18 cellular contexts compared by ENCODE assay signal in the genomic region with DNA sequence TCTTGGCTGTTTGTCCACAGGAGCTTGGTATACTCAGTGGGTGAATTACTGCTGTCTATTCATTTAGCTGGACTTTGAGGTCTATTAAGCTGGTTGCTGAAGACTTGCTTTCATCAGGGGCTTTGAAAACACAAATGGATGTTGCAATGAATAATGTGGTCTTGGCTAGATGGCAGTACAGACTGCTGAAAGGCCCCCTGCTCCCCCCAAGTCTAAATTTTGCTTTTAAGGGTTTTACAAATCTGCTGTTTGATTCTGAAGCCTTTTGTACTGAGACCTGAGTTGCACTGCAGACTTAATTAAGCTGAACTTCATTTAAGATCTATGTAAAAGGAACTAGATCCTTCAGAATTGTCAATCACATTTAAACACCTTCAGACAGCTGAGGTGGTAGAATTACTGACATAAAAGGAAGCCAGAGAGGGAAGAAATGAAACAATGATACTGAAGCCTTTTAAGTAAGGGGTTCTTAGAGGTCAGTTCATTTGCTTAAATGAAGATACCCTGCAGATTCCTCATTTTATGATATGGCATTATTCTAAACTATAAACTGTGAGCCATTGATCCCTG. TPM values are rescaled to one million over a fixed set of nuclear protein-coding genes. Genes with fewer than 3 reads are reported as not detected.
DNase-seq lines count a peak whose midpoint lies in the region; ATAC-seq, FAIRE-seq and TF ChIP-seq lines count a peak whose summit lies in the region.
"Had no signal": no experiment of that assay in that cellular context is flagged by ENCODE, and none has a peak within 500 bp of the region (broad histone marks: within the 10 kb centered on the region; RNA-seq: fewer than 3 reads in every experiment).

No MANE protein-coding gene starts in this region.

- H3K4me1 ChIP-seq in endodermal cell (ENCODE audit: control insufficient read depth, insufficient read depth, low read length): no peaks in the 10 kb centered on the region
- H3K4me1 ChIP-seq in kidney (ENCODE audit: control insufficient read depth in 1 of 2, insufficient read depth in 1 of 2, low read depth in 1 of 2, low read length in 2 of 2): no peaks in the 10 kb centered on the region

- no peaks in the 10 kb centered on the region for H3K9me3 ChIP-seq in endodermal cell (ENCODE audit: control insufficient read depth, low read length)
- H3K9me3 ChIP-seq in kidney (ENCODE audit: control insufficient read depth in 1 of 2, low read length in 2 of 2): no peaks in the 10 kb centered on the region
- H3K9me3 ChIP-seq: mucosa of descending colon, ovary had no signal

- intact Hi-C loops in kidney (cut with DNase I): no loop called here

- H3K27me3 ChIP-seq in endodermal cell (ENCODE audit: control insufficient read depth, insufficient read depth, low read length, poor library complexity, severe bottlenecking): peaks cover 29% of the 10 kb centered on the region
- H3K27me3 ChIP-seq: ovary had no signal

- TF ChIP-seq CTCF in endodermal cell (conservative IDR thresholded peaks at IDR 0.05) (peak; percentile 36), retinal pigment epithelial cell (conservative IDR thresholded peaks at IDR 0.05; ENCODE audit: low read depth, low read length) (peak; percentile 6), kidney (IDR thresholded peaks at IDR 0.05; ENCODE audit: borderline replicate concordance, extremely low read depth, insufficient read depth) (no peak)

- H3K27ac ChIP-seq in endodermal cell (ENCODE audit: low read depth, low read length): no peak overlapping the region
- no peak overlapping the region for H3K27ac ChIP-seq in kidney (ENCODE audit: low read depth in 2 of 2, low read length in 2 of 2)
- H3K27ac ChIP-seq: 22Rv1, ovary had no signal

- ATAC-seq in activated T-cell treated with anti-CD3 and anti-CD28 coated beads, Interleukin-2, amount 50 U/mL, for 72 hours (replicated peaks in 1 of 2): no peak
- ATAC-seq: mucosa of descending colon had no signal

- H3K9ac ChIP-seq in endodermal cell (ENCODE audit: extremely low read depth, low read length, poor library complexity, severe bottlenecking): no peak overlapping the region
- no peak overlapping the region for H3K9ac ChIP-seq in kidney (ENCODE audit: low read length in 2 of 2)

- H3K4me1 Mint-ChIP-seq in endodermal cell: peaks cover 11% of the 10 kb centered on the region
- H3K4me1 Mint-ChIP-seq in activated T-cell treated with anti-CD3 and anti-CD28 coated beads, Interleukin-2, amount 50 U/mL, for 72 hours (ENCODE audit: low read depth): peaks cover 13% of the 10 kb centered on the region

- H3K27ac Mint-ChIP-seq in endodermal cell: no peak overlapping the region
- H3K27ac Mint-ChIP-seq in activated T-cell treated with anti-CD3 and anti-CD28 coated beads, Interleukin-2, amount 50 U/mL, for 72 hours: no peak overlapping the region
- H3K27ac Mint-ChIP-seq: activated CD4-positive, alpha-beta T cell treated with anti-CD3 and anti-CD28 coated beads, Interleukin-2, amount 10 ng/mL, durations not matched to agents 24 days and 14 days; activated T-cell treated with anti-CD3 and anti-CD28 coated beads, Interleukin-2, amount 50 U/mL, for 24 hours; CD4-positive, CD25-positive, alpha-beta regulatory T cell had no signal

- FAIRE-seq in kidney (lab: Jason Lieb, UNC): no peak
- FAIRE-seq: GM12892 had no signal

- H3K36me3 Mint-ChIP-seq in endodermal cell (ENCODE audit: low read depth): no peaks in the 10 kb centered on the region
- no peaks in the 10 kb centered on the region for H3K36me3 Mint-ChIP-seq in activated T-cell treated with anti-CD3 and anti-CD28 coated beads, Interleukin-2, amount 50 U/mL, for 72 hours (ENCODE audit: insufficient read depth in 2 of 2)
- H3K36me3 Mint-ChIP-seq: CD4-positive, CD25-positive, alpha-beta regulatory T cell had no signal

- H3K36me3 ChIP-seq in endodermal cell (ENCODE audit: control insufficient read depth, insufficient read depth, low read length) (no peaks in the 10 kb centered on the region), kidney (ENCODE audit: control insufficient read depth in 1 of 2, insufficient read depth in 2 of 2, low read length in 2 of 2) (no peaks in the 10 kb centered on the region)
- H3K36me3 ChIP-seq: ovary had no signal

- H3K27me3 Mint-ChIP-seq in endodermal cell (ENCODE audit: insufficient read depth): peaks cover 37% of the 10 kb centered on the region
- H3K27me3 Mint-ChIP-seq in activated T-cell treated with anti-CD3 and anti-CD28 coated beads, Interleukin-2, amount 50 U/mL, for 72 hours (ENCODE audit: low read depth): peaks cover 55% of the 10 kb centered on the region

- H3K4me3 ChIP-seq in endodermal cell (ENCODE audit: low read length) (no peak overlapping the region), retinal pigment epithelial cell (ENCODE audit: low read length) (peak overlapping the region; percentile 1), kidney (ENCODE audit: low read length in 2 of 2) (no peak overlapping the region)
- H3K4me3 ChIP-seq: mucosa of descending colon, ovary had no signal

- peak; percentile 23 for DNase-seq in DMS 273 (lab: John Stamatoyannopoulos, UW; ENCODE audit: unreplicated experiment)
- DNase-seq in DMS 273 treated with DMSO at 0.1 percent for 48 hours (lab: John Stamatoyannopoulos, UW): no peak
- DNase-seq in NCI-H748 treated with DMSO at 0.1 percent for 48 hours (lab: John Stamatoyannopoulos, UW): peak; percentile 59
- no peak for DNase-seq in endodermal cell
- DNase-seq in retinal pigment epithelial cell (ENCODE audit: low read depth): no peak
- no peak for DNase-seq in activated T-cell treated with anti-CD3 and anti-CD28 coated beads, Interleukin-2, amount 50 U/mL, for 72 hours
- no peak for DNase-seq in kidney
- no peak for DNase-seq in activated effector memory CD4-positive, alpha-beta T cell treated with Interleukin-2 at 50 U/mL for 16 hours
- DNase-seq: activated CD4-positive, alpha-beta T cell treated with anti-CD3 and anti-CD28 coated beads, Interleukin-2, amount 10 ng/mL, durations not matched to agents 24 days and 14 days; activated T-cell treated with anti-CD3 and anti-CD28 coated beads, Interleukin-2, amount 50 U/mL, for 24 hours; CD4-positive, CD25-positive, alpha-beta regulatory T cell; Kasumi-1; mucosa of descending colon; ovary; SIG-M5; stimulated activated CD4-positive, alpha-beta T cell treated with anti-CD3 and anti-CD28 coated beads, Interleukin-12 subunit alpha, Interleukin-12 subunit beta, amount 100 ng/mL, for 4 hours had no signal

- H3K4me3 Mint-ChIP-seq in endodermal cell: no peak overlapping the region
- no peak overlapping the region for H3K4me3 Mint-ChIP-seq in activated T-cell treated with anti-CD3 and anti-CD28 coated beads, Interleukin-2, amount 50 U/mL, for 72 hours
- H3K4me3 Mint-ChIP-seq: activated CD4-positive, alpha-beta T cell treated with anti-CD3 and anti-CD28 coated beads, Interleukin-2, amount 10 ng/mL, durations not matched to agents 24 days and 14 days; activated T-cell treated with anti-CD3 and anti-CD28 coated beads, Interleukin-2, amount 50 U/mL, for 24 hours; CD4-positive, CD25-positive, alpha-beta regulatory T cell had no signal

- no peaks in the 10 kb centered on the region for H3K9me3 Mint-ChIP-seq in endodermal cell
- H3K9me3 Mint-ChIP-seq in activated T-cell treated with anti-CD3 and anti-CD28 coated beads, Interleukin-2, amount 50 U/mL, for 72 hours: no peaks in the 10 kb centered on the region
- H3K9me3 Mint-ChIP-seq: activated CD4-positive, alpha-beta T cell treated with anti-CD3 and anti-CD28 coated beads, Interleukin-2, amount 10 ng/mL, durations not matched to agents 24 days and 14 days; activated T-cell treated with anti-CD3 and anti-CD28 coated beads, Interleukin-2, amount 50 U/mL, for 24 hours had no signal

RNA-seq across cellular contexts. Expression of a gene that starts 37.3 kb away (rescaled TPM):
- under 1 TPM; 0.29 to 0.44 TPM for total RNA-seq in endodermal cell
- 1.1 TPM for polyA plus RNA-seq in endodermal cell (2013, experiment 1 of 2)
- 0.83 TPM for polyA plus RNA-seq in endodermal cell (2013, experiment 2 of 2)
- under 1 TPM; 0.07 to 0.25 TPM for total RNA-seq in activated T-cell treated with anti-CD3 and anti-CD28 coated beads, Interleukin-2, amount 50 U/mL, for 72 hours
- 2.5 TPM for total RNA-seq in kidney
- polyA plus RNA-seq in kidney (ENCODE audit: insufficient read depth, low read depth, low replicate concordance): 0.24 TPM
- total RNA-seq: activated CD4-positive, alpha-beta T cell treated with anti-CD3 and anti-CD28 coated beads, Interleukin-2, amount 10 ng/mL, durations not matched to agents 24 days and 14 days; CD4-positive, CD25-positive, alpha-beta regulatory T cell had no signal

RNA-seq across cellular contexts. Expression of a gene that starts 37.5 kb away (rescaled TPM):
- 10 to 100 TPM; 46.8 to 54.0 TPM for total RNA-seq in endodermal cell
- polyA plus RNA-seq in endodermal cell (2013, experiment 1 of 2): 47.8 TPM
- polyA plus RNA-seq in endodermal cell (2013, experiment 2 of 2): 42.1 TPM
- total RNA-seq in activated T-cell treated with anti-CD3 and anti-CD28 coated beads, Interleukin-2, amount 50 U/mL, for 72 hours: 10 to 100 TPM; 40.9 to 43.7 TPM
- 48.0 TPM for total RNA-seq in kidney
- polyA plus RNA-seq in kidney (ENCODE audit: insufficient read depth, low read depth, low replicate concordance): 18.5 TPM

Comparison
In these comparisons a context has a peak if more than half of its experiments do, and no peak if none do; other contexts are left out.
1. DNase-seq: peak in DMS 273 (single experiment) and NCI-H748 treated with DMSO at 0.1 percent for 48 hours (single experiment); none in DMS 273 treated with DMSO at 0.1 percent for 48 hours (single experiment), endodermal cell (single experiment), retinal pigment epithelial cell (single experiment), activated T-cell treated with anti-CD3 and anti-CD28 coated beads, Interleukin-2, amount 50 U/mL, for 72 hours (0 of 2), kidney (single experiment) and activated effector memory CD4-positive, alpha-beta T cell treated with Interleukin-2 at 50 U/mL for 16 hours (single experiment).